In the genomic region with DNA sequence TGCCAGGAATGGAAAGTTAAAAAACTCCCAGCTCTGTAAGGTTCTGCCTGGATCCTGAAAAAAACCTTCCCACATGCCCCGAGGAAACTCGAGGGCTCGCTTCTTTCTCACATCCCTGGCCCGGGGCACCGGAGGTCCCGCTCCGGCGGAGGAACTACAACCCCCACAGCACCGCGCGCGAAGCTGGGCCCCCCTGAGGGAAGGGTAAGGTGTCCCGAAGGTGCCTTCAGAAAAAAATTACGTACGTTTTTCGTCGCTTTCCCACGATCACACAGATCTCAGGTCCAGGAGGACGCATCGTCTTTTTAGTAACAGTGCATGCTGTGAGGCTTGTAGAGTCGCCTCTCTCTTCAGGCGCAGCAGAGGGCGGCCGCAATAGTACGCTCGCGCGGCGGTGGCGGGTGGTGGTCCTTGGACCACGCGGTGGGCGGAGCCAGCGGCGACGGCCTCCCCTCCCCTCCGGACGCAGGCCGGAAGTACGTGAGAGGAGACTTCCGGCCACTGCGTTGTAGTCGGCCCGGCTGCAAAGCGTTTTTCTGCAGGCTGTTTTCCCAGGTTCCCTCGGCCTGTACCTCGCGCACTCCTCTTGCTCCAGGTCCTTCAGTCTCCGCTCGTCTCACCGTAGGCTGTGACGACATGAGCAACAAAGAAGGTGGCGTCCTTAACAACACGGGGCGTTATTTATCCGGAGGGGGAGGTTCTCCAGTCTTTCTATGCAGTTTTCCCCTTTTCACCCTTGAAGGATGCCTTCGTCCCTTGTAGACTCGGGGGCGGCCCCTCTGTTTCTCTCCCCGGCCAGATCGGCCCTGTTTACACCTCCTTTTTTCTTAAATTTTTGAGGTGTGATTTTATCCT, we compare ENCODE assay signal across 1 cellular context.
TF ChIP-seq lines count a peak whose summit lies in the region.

A gene with protein sequence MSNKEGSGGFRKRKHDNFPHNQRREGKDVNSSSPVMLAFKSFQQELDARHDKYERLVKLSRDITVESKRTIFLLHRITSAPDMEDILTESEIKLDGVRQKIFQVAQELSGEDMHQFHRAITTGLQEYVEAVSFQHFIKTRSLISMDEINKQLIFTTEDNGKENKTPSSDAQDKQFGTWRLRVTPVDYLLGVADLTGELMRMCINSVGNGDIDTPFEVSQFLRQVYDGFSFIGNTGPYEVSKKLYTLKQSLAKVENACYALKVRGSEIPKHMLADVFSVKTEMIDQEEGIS (plus strand): TSS at position 495 of the 855 bp plus-strand sequence. CDS start 142 bp downstream, at position 637.

TF ChIP-seq in HepG2, 621 proteins besides CTCF, POLR2A, EP300 and RAD21 (continued from another document):
- TF ChIP-seq ZBTB40 (IDR thresholded peaks at IDR 0.05) (peak; percentile 81), ZBTB40 (CRISPR knock-in tag; IDR thresholded peaks at IDR 0.05) (no peak; the same call in 1 of the 2 replicates), MEIS1 (CRISPR knock-in tag; IDR thresholded peaks at IDR 0.05; ENCODE audit: borderline replicate concordance) (0 out of 2 replicates have a peak, but pooled peaks have one; percentile 55), HMG20A (CRISPR knock-in tag; IDR thresholded peaks at IDR 0.05; ENCODE audit: borderline replicate concordance) (no peak), ELF1 (CRISPR knock-in tag; IDR thresholded peaks at IDR 0.05) (peak; percentile 75), SNAPC2 (CRISPR knock-in tag; IDR thresholded peaks at IDR 0.05) (no peak), SRF (IDR thresholded peaks at IDR 0.05; ENCODE audit: low read depth, low read length) (no peak)
- TF ChIP-seq, protein P1, sequence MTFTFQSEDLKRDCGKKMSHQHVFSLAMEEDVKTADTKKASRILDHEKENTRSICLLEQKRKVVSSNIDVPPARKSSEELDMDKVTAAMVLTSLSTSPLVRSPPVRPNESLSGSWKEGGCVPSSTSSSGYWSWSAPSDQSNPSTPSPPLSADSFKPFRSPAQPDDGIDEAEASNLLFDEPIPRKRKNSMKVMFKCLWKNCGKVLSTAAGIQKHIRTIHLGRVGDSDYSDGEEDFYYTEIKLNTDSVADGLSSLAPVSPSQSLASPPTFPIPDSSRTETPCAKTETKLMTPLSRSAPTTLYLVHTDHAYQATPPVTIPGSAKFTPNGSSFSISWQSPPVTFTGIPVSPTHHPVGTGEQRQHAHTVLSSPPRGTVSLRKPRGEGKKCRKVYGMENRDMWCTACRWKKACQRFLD (CRISPR knock-in tag; IDR thresholded peaks at IDR 0.05; ENCODE audit: borderline replicate concordance): 0 out of 2 replicates have a peak, but pooled peaks have one; percentile 21
- TF ChIP-seq, protein P2, sequence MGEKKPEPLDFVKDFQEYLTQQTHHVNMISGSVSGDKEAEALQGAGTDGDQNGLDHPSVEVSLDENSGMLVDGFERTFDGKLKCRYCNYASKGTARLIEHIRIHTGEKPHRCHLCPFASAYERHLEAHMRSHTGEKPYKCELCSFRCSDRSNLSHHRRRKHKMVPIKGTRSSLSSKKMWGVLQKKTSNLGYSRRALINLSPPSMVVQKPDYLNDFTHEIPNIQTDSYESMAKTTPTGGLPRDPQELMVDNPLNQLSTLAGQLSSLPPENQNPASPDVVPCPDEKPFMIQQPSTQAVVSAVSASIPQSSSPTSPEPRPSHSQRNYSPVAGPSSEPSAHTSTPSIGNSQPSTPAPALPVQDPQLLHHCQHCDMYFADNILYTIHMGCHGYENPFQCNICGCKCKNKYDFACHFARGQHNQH (CRISPR knock-in tag; IDR thresholded peaks at IDR 0.05): peak; percentile 54; the same call in 1 of the 2 replicates
